In the genomic region with DNA sequence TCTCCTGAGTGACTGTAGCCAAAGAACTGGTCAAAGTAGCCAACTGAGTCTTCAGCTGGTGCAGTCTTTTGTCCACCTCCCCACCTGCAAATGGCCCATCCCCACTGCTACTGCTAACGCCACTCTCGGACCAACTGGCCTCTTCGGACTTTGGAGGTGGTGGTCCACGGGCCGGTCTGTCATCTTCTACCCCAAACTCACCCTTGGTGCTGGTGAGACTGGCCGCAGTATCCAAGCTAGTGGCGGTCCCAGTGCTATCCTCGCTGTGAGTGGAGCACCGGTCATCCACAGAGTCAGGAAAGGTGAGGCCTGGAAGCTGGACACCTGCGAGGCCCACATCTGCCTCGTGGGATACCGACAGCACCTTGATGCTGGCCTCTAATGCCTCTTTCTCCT, we compare ENCODE assay signal across 9 cellular contexts. TPM values are rescaled to one million over a fixed set of nuclear protein-coding genes. Genes with fewer than 3 reads are reported as not detected.
DNase-seq lines count a peak whose midpoint lies in the region; TF ChIP-seq lines count a peak whose summit lies in the region.
"Had no signal": no experiment of that assay in that cellular context is flagged by ENCODE, and none has a peak within 500 bp of the region (broad histone marks: within the 10 kb centered on the region; RNA-seq: fewer than 3 reads in every experiment).

No MANE protein-coding gene starts in this region.

- BruUV-seq in Caco-2 (replicated peaks; lab: Mats Ljungman, UMichigan) (no TSS peak), PC-9 (replicated peaks; lab: Mats Ljungman, UMichigan) (no TSS peak)

- H4K20me1 ChIP-seq in PC-9 (ENCODE audit: insufficient read depth), result peaks cover 29% of the 10 kb centered on the region; the same call in 1 of the 2 replicates

- no peak for TF ChIP-seq EP300 in ovary (IDR thresholded peaks at IDR 0.05)

- peak overlapping the region; percentile 97 for H3K4me2 ChIP-seq in PC-9

- intact Hi-C loops in Caco-2 (cut with micrococcal nuclease; ENCODE audit: unreplicated experiment) (loop anchor here (10.0 kb wide), 1 partner anchor 190 kb away; a partner anchor contains a TSS), PC-9 (cut with micrococcal nuclease; ENCODE audit: unreplicated experiment) (loop anchor here (1.0 to 5.0 kb wide), 2 partner anchors 67 to 438 kb away; no protein-coding TSS in a partner anchor), ovary (cut with DNase I) (loop anchor here (5.0 to 10.0 kb wide), 4 partner anchors 68 to 192 kb away; a partner anchor contains a TSS)

- H3K36me3 ChIP-seq in Caco-2 (ENCODE audit: control insufficient read depth, insufficient read depth, low read length), result peaks cover 4% of the 10 kb centered on the region
- 0 out of 2 replicates have a peak, but pooled peaks cover 4% of the 10 kb centered on the region for H3K36me3 ChIP-seq in PC-9 (ENCODE audit: low read depth)
- H3K36me3 ChIP-seq in ovary, result no peaks in the 10 kb centered on the region

- no peak for TF ChIP-seq POLR2A in ovary (IDR thresholded peaks at IDR 0.05)

- DNase-seq in Caco-2 (no peak), PC-9 (no peak), epithelial cell of proximal tubule (ENCODE audit: low read depth) (no peak), ovary (peak in 1 of 5 donors; percentile 28), GF-D8 (lab: John Stamatoyannopoulos, UW) (no peak), NCI-H69 (lab: John Stamatoyannopoulos, UW) (no peak), NCI-H2107 (lab: John Stamatoyannopoulos, UW) (no peak)
- DNase-seq in activated CD4-positive, alpha-beta T cell treated with anti-CD3 and anti-CD28 coated beads for 1 hour, result no peak

- peak overlapping the region; percentile 87 for H3K27ac Mint-ChIP-seq in Caco-2 (ENCODE audit: unreplicated experiment)

- H3K9me2 ChIP-seq in PC-9 (ENCODE audit: insufficient read depth), result no peaks in the 10 kb centered on the region

- no peaks in the 10 kb centered on the region for H3K9me3 Mint-ChIP-seq in Caco-2 (ENCODE audit: unreplicated experiment)

- H3K36me3 Mint-ChIP-seq in Caco-2 (ENCODE audit: insufficient read depth, unreplicated experiment), result peaks cover 19% of the 10 kb centered on the region

- WGBS in ovary, 3 donors, result 21 to 29% (median 28%) methylated on average over 12 of the region's 12 CpGs

- H3K4me1 Mint-ChIP-seq in Caco-2 (ENCODE audit: low read depth, unreplicated experiment), result peaks cover 31% of the 10 kb centered on the region

- POLR2A ChIA-PET in Caco-2 (lab: Charles Lee), result interaction anchor here (1.0 to 1.7 kb wide), 3 partner anchors 44 to 192 kb away, joined by 3 to 8 read pairs (median 5); a partner anchor contains a TSS
- POLR2A ChIA-PET in PC-9 (lab: Charles Lee; ENCODE audit: unreplicated experiment), result no interaction called here

- peak overlapping the region; percentile 97 for H2AFZ ChIP-seq in PC-9

- H3K4me3 ChIP-seq in Caco-2 (ENCODE audit: low read depth, low read length) (peak overlapping the region; percentile 94), PC-9 (peak overlapping the region; percentile 87), epithelial cell of proximal tubule (ENCODE audit: low read depth, low read length) (peak overlapping the region; percentile 89), ovary (peak overlapping the region; percentile 60)

- H3K4me1 ChIP-seq in Caco-2, result peaks cover 28% of the 10 kb centered on the region
- H3K4me1 ChIP-seq in PC-9 (replicated peaks; ENCODE audit: insufficient read depth), result peaks cover 29% of the 10 kb centered on the region
- H3K4me1 ChIP-seq in ovary (ENCODE audit: insufficient read depth), result peaks cover 16% of the 10 kb centered on the region

- no peak overlapping the region; the same call in 1 of the 2 replicates for H3K27ac ChIP-seq in PC-9
- peak overlapping the region in 1 of 2 donors; percentile 86 for H3K27ac ChIP-seq in ovary

- H3K4me3 Mint-ChIP-seq in Caco-2 (ENCODE audit: unreplicated experiment), result peak overlapping the region; percentile 83

- H3K27me3 Mint-ChIP-seq in Caco-2 (ENCODE audit: insufficient read depth, unreplicated experiment), result no peaks in the 10 kb centered on the region

- H3K9me3 ChIP-seq in Caco-2 (no peaks in the 10 kb centered on the region), PC-9 (ENCODE audit: insufficient read depth, low read depth) (no peaks in the 10 kb centered on the region), ovary (no peaks in the 10 kb centered on the region)

- no peaks in the 10 kb centered on the region; the same call in 1 of the 2 replicates for H3F3A ChIP-seq in PC-9 (ENCODE audit: insufficient read depth, low read depth)

- peaks cover 40% of the 10 kb centered on the region for H3K79me2 ChIP-seq in PC-9 (ENCODE audit: low read depth)

- CTCF ChIA-PET in Caco-2 (lab: Charles Lee), result no interaction called here
- CTCF ChIA-PET in PC-9 (lab: Charles Lee), result interaction anchor here (0.6 kb wide), 1 partner anchor 333 kb away, joined by 4 read pairs; no protein-coding TSS in a partner anchor

- TF ChIP-seq CTCF in Caco-2 (IDR thresholded peaks at IDR 0.05; ENCODE audit: insufficient read depth in 1 of 2, low read depth in 1 of 2, low read length in 1 of 2, severe bottlenecking in 1 of 2, unreplicated experiment in 1 of 2) (no peak), PC-9 (conservative IDR thresholded peaks at IDR 0.05) (no peak), epithelial cell of proximal tubule (conservative IDR thresholded peaks at IDR 0.05; ENCODE audit: low read depth, low read length) (no peak), ovary (IDR thresholded peaks at IDR 0.05) (no peak)

- H3K27me3 ChIP-seq in Caco-2 (replicated peaks; ENCODE audit: control insufficient read depth, insufficient read depth, low read length) (no peaks in the 10 kb centered on the region), PC-9 (ENCODE audit: insufficient read depth, low read depth) (no peaks in the 10 kb centered on the region), ovary (no peaks in the 10 kb centered on the region)

RNA-seq across cellular contexts. Expression of a gene that starts 0.8 kb away (rescaled TPM):
- 23.0 and 26.6 TPM in 2 replicates for total RNA-seq in Caco-2 (2022)
- 25.2 and 27.0 TPM in 2 replicates for total RNA-seq in PC-9 (2021)
- total RNA-seq in epithelial cell of proximal tubule, result 13.9 and 15.2 TPM in 2 replicates
- 10 to 100 TPM; 12.1 to 21.1 (median 16.0) TPM for total RNA-seq in ovary
- polyA plus RNA-seq in ovary, result 10 to 100 TPM in 1 of 2 donors, 1 to 10 TPM in 1; 7.8 to 10.5 TPM

RNA-seq across cellular contexts. Expression of a gene that starts 3.6 kb away (rescaled TPM):
- total RNA-seq in Caco-2 (2022) (162 and 172 TPM in 2 replicates), PC-9 (2021) (227 and 299 TPM in 2 replicates), epithelial cell of proximal tubule (252 and 276 TPM in 2 replicates), ovary (100 to 1,000 TPM in 3 of 7 donors, 10 to 100 TPM in 4; 87.8 to 132 (median 97.3) TPM)
- 100 to 1,000 TPM; 133 to 147 TPM for polyA plus RNA-seq in ovary

RNA-seq across cellular contexts. Expression of a gene that starts 8.9 kb away (rescaled TPM):
- 1.6 and 2.2 TPM in 2 replicates for total RNA-seq in Caco-2 (2022)
- 1.3 and 1.4 TPM in 2 replicates for total RNA-seq in PC-9 (2021)
- 2.4 and 4.1 TPM in 2 replicates for total RNA-seq in epithelial cell of proximal tubule
- total RNA-seq in ovary, result 1 to 10 TPM in 3 of 7 donors, under 1 TPM in 3, not detected in 1; 0.45 to 2.3 (median 0.98) TPM
- polyA plus RNA-seq in ovary, result 1 to 10 TPM in 1 of 2 donors, under 1 TPM in 1; 0.11 to 1.4 TPM

RNA-seq across cellular contexts. Expression of a gene that starts 33.3 kb away (rescaled TPM):
- total RNA-seq in Caco-2 (2022), result not detected in 2 replicates
- total RNA-seq in PC-9 (2021), result not detected in 2 replicates
- not detected in 2 replicates for total RNA-seq in epithelial cell of proximal tubule
- not detected for total RNA-seq in ovary
- polyA plus RNA-seq in ovary, result not detected
- total RNA-seq: lung microvascular endothelial cell had no signal
